Comparison of ENCODE assay signal across 8 cellular contexts in the genomic region with DNA sequence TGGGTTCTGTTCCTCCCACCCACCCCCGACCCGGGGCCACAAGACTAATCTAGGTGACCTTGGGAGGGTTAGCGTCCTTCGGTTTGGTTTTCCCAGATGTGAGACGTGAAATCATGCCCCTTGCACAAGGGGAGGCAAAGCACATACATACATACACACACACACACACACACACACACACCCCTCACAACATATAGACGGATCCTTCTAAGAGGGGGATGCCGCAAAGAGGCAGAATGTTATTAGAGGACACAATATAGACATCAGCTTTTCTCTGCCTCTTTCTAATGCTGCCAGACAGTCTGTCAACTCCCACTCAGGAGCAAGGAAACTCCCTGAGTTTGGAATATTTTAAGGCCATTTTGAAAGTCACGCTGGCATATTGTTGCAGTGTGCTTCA. TPM values are rescaled to one million over a fixed set of nuclear protein-coding genes. Genes with fewer than 3 reads are reported as not detected.
A peak's percentile ranks its signal among the peaks of the same experiment; 100 is the strongest.
DNase-seq lines count a peak whose midpoint lies in the region; ATAC-seq and TF ChIP-seq lines count a peak whose summit lies in the region.

No MANE protein-coding gene starts in this region.

- POLR2A ChIA-PET in BJ (lab: Charles Lee): interaction anchor here (0.7 kb wide), 1 partner anchor 10 kb away, joined by 3 read pairs; no protein-coding TSS in a partner anchor
- POLR2A ChIA-PET in naive thymus-derived CD4-positive, alpha-beta T cell (lab: Charles Lee): interaction anchor here (0.7 to 1.2 kb wide), 3 partner anchors 12 to 236 kb away, joined by 3 read pairs; no protein-coding TSS in a partner anchor

- TF ChIP-seq CTCF in BJ (IDR thresholded peaks at IDR 0.05; ENCODE audit: insufficient read depth, low read depth, low read length): no peak
- no peak for TF ChIP-seq CTCF in NB4 (IDR thresholded peaks at IDR 0.05; ENCODE audit: low read depth, low read length)
- no peak for TF ChIP-seq CTCF in dorsolateral prefrontal cortex (IDR thresholded peaks at IDR 0.05 in 54 of 56, conservative IDR thresholded peaks at IDR 0.05 in 2 of 56; ENCODE audit: low read depth in 1 of 56, partially characterized antibody in 56 of 56)
- TF ChIP-seq CTCF in mucosa of descending colon (IDR thresholded peaks at IDR 0.05): no peak

- no peaks in the 10 kb centered on the region for H3K9me3 Mint-ChIP-seq in naive thymus-derived CD4-positive, alpha-beta T cell

- H3K27me3 ChIP-seq in BJ (ENCODE audit: control insufficient read depth, insufficient read depth, low read length) (no peaks in the 10 kb centered on the region), dorsolateral prefrontal cortex (peaks cover 0 to 15% (median 0%) of the 10 kb centered on the region in 45 donors)
- H3K27me3 ChIP-seq in naive thymus-derived CD4-positive, alpha-beta T cell (ENCODE audit: control insufficient read depth in 2 of 2, insufficient read depth in 2 of 2, low read length in 2 of 2): no peaks in the 10 kb centered on the region

- TF ChIP-seq POLR2A in NB4 (IDR thresholded peaks at IDR 0.05; ENCODE audit: extremely low read depth, insufficient read length): no peak

- H3K9me3 ChIP-seq in naive thymus-derived CD4-positive, alpha-beta T cell (ENCODE audit: control insufficient read depth in 2 of 3, low read length in 3 of 3): no peaks in the 10 kb centered on the region
- H3K9me3 ChIP-seq in mucosa of descending colon: no peaks in the 10 kb centered on the region

- peak overlapping the region in 31 of 59 donors; percentile 47 to 93 (median 86) for H3K27ac ChIP-seq in dorsolateral prefrontal cortex
- H3K27ac ChIP-seq in naive thymus-derived CD4-positive, alpha-beta T cell (ENCODE audit: low read depth, low read length): peak overlapping the region; percentile 96

- H3K4me3 Mint-ChIP-seq in naive thymus-derived CD4-positive, alpha-beta T cell: peak overlapping the region; percentile 73 to 97 (median 91)

- peak overlapping the region; percentile 87 for H3K4me3 ChIP-seq in BJ (ENCODE audit: low read depth, low read length)
- peak overlapping the region; percentile 62 for H3K4me3 ChIP-seq in NB4 (ENCODE audit: low read depth, low read length)
- H3K4me3 ChIP-seq in dorsolateral prefrontal cortex: peak overlapping the region; percentile 46 to 86 (median 75)
- H3K4me3 ChIP-seq in naive thymus-derived CD4-positive, alpha-beta T cell (ENCODE audit: low read length): peak overlapping the region; percentile 64
- no peak overlapping the region for H3K4me3 ChIP-seq in mucosa of descending colon

- peak overlapping the region; percentile 40 to 97 (median 80) for H3K27ac Mint-ChIP-seq in naive thymus-derived CD4-positive, alpha-beta T cell

- H3K4me1 Mint-ChIP-seq in naive thymus-derived CD4-positive, alpha-beta T cell: peaks cover 17 to 56% (median 43%) of the 10 kb centered on the region in 7 donors

- H3K36me3 ChIP-seq in BJ (ENCODE audit: control insufficient read depth, insufficient read depth, low read length): no peaks in the 10 kb centered on the region
- peaks cover 0 to 11% (median 0%) of the 10 kb centered on the region in 3 experiments for H3K36me3 ChIP-seq in naive thymus-derived CD4-positive, alpha-beta T cell (ENCODE audit: control insufficient read depth in 2 of 3, insufficient read depth in 3 of 3, low read length in 3 of 3)
- no peaks in the 10 kb centered on the region for H3K36me3 ChIP-seq in mucosa of descending colon (ENCODE audit: low read depth)

- H3K27me3 Mint-ChIP-seq in naive thymus-derived CD4-positive, alpha-beta T cell: peaks cover 0 to 12% (median 0%) of the 10 kb centered on the region in 5 donors

- CTCF ChIA-PET in BJ (lab: Yijun Ruan, JAX): no interaction called here
- CTCF ChIA-PET in naive thymus-derived CD4-positive, alpha-beta T cell (lab: Charles Lee): no interaction called here

- intact Hi-C loops in dorsolateral prefrontal cortex (cut with DNase I) (loop anchor here in 1 of 2 donors (5.0 kb wide), 1 partner anchor 87 kb away; no protein-coding TSS in a partner anchor), mucosa of descending colon (cut with DNase I, micrococcal nuclease) (loop anchor here in 1 of 2 donors (10.0 kb wide), 1 partner anchor 161 kb away; no protein-coding TSS in a partner anchor)
- intact Hi-C loops in naive thymus-derived CD4-positive, alpha-beta T cell (cut with micrococcal nuclease): loop anchor here (1.0 to 10.0 kb wide), 8 partner anchors 13 to 1851 kb away; partner anchors contain the start of genes GCA (in 1 of the 2) and TANK (in 1 of the 2)

- no peak for ATAC-seq in naive thymus-derived CD4-positive, alpha-beta T cell
- ATAC-seq in HG03460 (IDR thresholded peaks at IDR 0.05; ENCODE audit: unreplicated experiment): no peak
- no peak for ATAC-seq in GM18861 (IDR thresholded peaks at IDR 0.05; ENCODE audit: unreplicated experiment)
- ATAC-seq in GM21717 (IDR thresholded peaks at IDR 0.05; ENCODE audit: unreplicated experiment): no peak
- ATAC-seq in mucosa of descending colon: no peak

- no peak for DNase-seq in BJ (ENCODE audit: low read depth)
- DNase-seq in NB4 (ENCODE audit: low read depth): no peak
- no peak for DNase-seq in dorsolateral prefrontal cortex
- peak in 1 of 9 donors; percentile 13 for DNase-seq in naive thymus-derived CD4-positive, alpha-beta T cell
- DNase-seq in mucosa of descending colon: no peak

- peaks cover 0 to 4% (median 0%) of the 10 kb centered on the region in 5 donors for H3K36me3 Mint-ChIP-seq in naive thymus-derived CD4-positive, alpha-beta T cell

- peaks cover 3 to 5% of the 10 kb centered on the region in 2 donors for H3K4me1 ChIP-seq in naive thymus-derived CD4-positive, alpha-beta T cell (ENCODE audit: control insufficient read depth in 2 of 2, insufficient read depth in 2 of 2, low read length in 2 of 2)
- peaks cover 6% of the 10 kb centered on the region for H3K4me1 ChIP-seq in mucosa of descending colon (ENCODE audit: low read depth)

RNA-seq across cellular contexts. Expression of gene RBMS1, which starts 0.6 kb away (rescaled TPM):
- polyA plus RNA-seq in BJ (2011; rRNA removed): 80.1 and 95.9 TPM in 2 replicates
- polyA minus RNA-seq in BJ (2011; rRNA and poly(A)+ RNA removed): 76.5 and 99.5 TPM in 2 replicates
- total RNA-seq in dorsolateral prefrontal cortex: 10 to 100 TPM; 12.5 to 38.5 (median 24.7) TPM
- 100 to 1,000 TPM in 3 of 5 experiments, 10 to 100 TPM in 2; 74.4 to 123 (median 101) TPM for total RNA-seq in naive thymus-derived CD4-positive, alpha-beta T cell
- polyA plus RNA-seq in naive thymus-derived CD4-positive, alpha-beta T cell: 100 to 1,000 TPM; 136 to 137 TPM
- 10 to 100 TPM in 2 of 3 donors, 1 to 10 TPM in 1; 9.7 to 58.3 (median 21.6) TPM for total RNA-seq in mucosa of descending colon
